ENCODE assay signal across 28 cellular contexts in the genomic region with DNA sequence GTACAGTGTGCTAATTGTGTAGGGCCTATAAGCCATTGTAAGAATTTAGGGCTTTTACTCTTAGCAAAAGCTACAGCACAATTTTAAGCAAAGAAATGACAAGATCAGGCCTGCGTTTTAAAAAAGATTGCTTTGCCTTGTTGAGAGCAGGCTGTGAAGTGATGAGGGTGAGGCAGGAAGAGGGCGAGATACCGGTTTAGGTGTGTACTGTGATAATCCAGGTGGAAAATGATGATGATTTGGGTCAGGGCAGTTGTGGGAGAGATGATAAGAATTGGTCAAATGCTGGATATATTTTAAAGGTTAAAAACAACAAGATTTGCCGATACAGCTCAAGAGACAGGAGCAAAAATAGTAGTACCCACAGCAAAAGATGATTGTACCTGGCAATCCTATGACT.
"Had no signal": no experiment of that assay in that cellular context is flagged by ENCODE, and none has a peak within 500 bp of the region (broad histone marks: within the 10 kb centered on the region; RNA-seq: fewer than 3 reads in every experiment).

No MANE protein-coding gene starts in this region.

- H3K4me1 ChIP-seq: stomach, suprapubic skin, testis, thyroid gland, tibial artery, tibial nerve, transverse colon, upper lobe of left lung, upper lobe of right lung, vagina had no signal

- FAIRE-seq: urothelium cell line had no signal

- H3K27ac Mint-ChIP-seq: stimulated activated effector memory CD8-positive, alpha-beta T cell treated with anti-CD3 and anti-CD28 coated beads, Interleukin-12 subunit alpha, Interleukin-12 subunit beta, amount 100 ng/mL, for 72 hours; stimulated activated memory B cell treated with anti-CD40 and anti-IgM and Interleukin-4, amounts not matched to agents 10 μg/mL and 1 μg/mL and 100 μg/mL, for 72 hours; stimulated activated naive B cell treated with anti-CD40 and anti-IgM and Interleukin-4, amounts not matched to agents 10 μg/mL and 1 μg/mL and 100 μg/mL, for 72 hours; stimulated activated naive CD8-positive, alpha-beta T cell treated with anti-CD3 and anti-CD28 coated beads, Interleukin-15, amount 100 ng/mL, for 72 hours; stimulated activated naive CD8-positive, alpha-beta T cell treated with anti-CD3 and anti-CD28 coated beads, Interleukin-15, Interleukin-2, amounts not matched to agents 100 ng/mL and 50 ng/mL, for 24 hours; type B pancreatic cell had no signal

- H3K9me3 ChIP-seq: testis, thoracic aorta, thyroid gland, upper lobe of right lung, vagina had no signal

- ATAC-seq: stimulated activated effector memory CD8-positive, alpha-beta T cell treated with anti-CD3 and anti-CD28 coated beads, Interleukin-12 subunit alpha, Interleukin-12 subunit beta, amount 100 ng/mL, for 72 hours; stimulated activated memory B cell treated with anti-CD40 and anti-IgM and Interleukin-4, amounts not matched to agents 10 μg/mL and 1 μg/mL and 100 μg/mL, for 72 hours; stimulated activated naive B cell treated with anti-CD40 and anti-IgM and Interleukin-4, amounts not matched to agents 10 μg/mL and 1 μg/mL and 100 μg/mL, for 72 hours; stimulated activated naive CD8-positive, alpha-beta T cell treated with anti-CD3 and anti-CD28 coated beads, Interleukin-15, amount 100 ng/mL, for 72 hours; stimulated activated naive CD8-positive, alpha-beta T cell treated with anti-CD3 and anti-CD28 coated beads, Interleukin-15, Interleukin-2, amounts not matched to agents 100 U/mL and 50 U/mL, for 24 hours; upper lobe of right lung had no signal

- H3K27ac ChIP-seq: stomach, suprapubic skin, testis, thoracic aorta, thyroid gland, tibial artery, tibial nerve, upper lobe of left lung, upper lobe of right lung, vagina had no signal

- H3K27me3 Mint-ChIP-seq: stimulated activated memory B cell treated with anti-CD40 and anti-IgM and Interleukin-4, amounts not matched to agents 10 μg/mL and 1 μg/mL and 100 μg/mL, for 72 hours; stimulated activated naive B cell treated with anti-CD40 and anti-IgM and Interleukin-4, amounts not matched to agents 10 μg/mL and 1 μg/mL and 100 μg/mL, for 72 hours; stimulated activated naive CD8-positive, alpha-beta T cell treated with anti-CD3 and anti-CD28 coated beads, Interleukin-15, amount 100 ng/mL, for 72 hours; stimulated activated naive CD8-positive, alpha-beta T cell treated with anti-CD3 and anti-CD28 coated beads, Interleukin-15, Interleukin-2, amounts not matched to agents 100 ng/mL and 50 ng/mL, for 24 hours; type B pancreatic cell had no signal

- DNase-seq: stimulated activated CD4-positive, alpha-beta T cell treated with anti-CD3 and anti-CD28 coated beads, Interleukin-2, amount 100 ng/mL, for 48 hours; stimulated activated CD4-positive, alpha-beta T cell treated with anti-CD3 and anti-CD28 coated beads, Interleukin-4, amount 100 ng/mL, for 1 hour; stimulated activated CD4-positive, alpha-beta T cell treated with anti-CD3 and anti-CD28 coated beads, Interleukin-4, amount 100 ng/mL, for 24 hours; stimulated activated CD4-positive, alpha-beta T cell treated with anti-CD3 and anti-CD28 coated beads, Interleukin-4, amount 100 ng/mL, for 4 hours; stimulated activated CD8-positive, alpha-beta memory T cell treated with anti-CD3 and anti-CD28 coated beads, Interleukin-4, amount 100 ng/mL, for 48 hours; stimulated activated naive B cell treated with anti-CD40 and anti-IgM and Interleukin-4, amounts not matched to agents 10 μg/mL and 1 μg/mL and 100 μg/mL, for 72 hours; stimulated activated naive CD4-positive, alpha-beta T cell; stimulated activated naive CD4-positive, alpha-beta T cell treated with Interleukin-2 at 50 U/mL for 16 hours; stimulated activated naive CD8-positive, alpha-beta T cell treated with anti-CD3 and anti-CD28 coated beads, Interleukin-15, amount 100 ng/mL, for 72 hours; stimulated activated naive CD8-positive, alpha-beta T cell treated with anti-CD3 and anti-CD28 coated beads, Interleukin-15, Interleukin-2, amounts not matched to agents 100 U/mL and 50 U/mL, for 24 hours; stomach; substantia nigra; testis; thyroid gland; tibial artery; transverse colon; trophoblast cell; upper lobe of left lung; upper lobe of right lung had no signal

- H3K4me3 Mint-ChIP-seq: stimulated activated effector memory CD8-positive, alpha-beta T cell treated with anti-CD3 and anti-CD28 coated beads, Interleukin-12 subunit alpha, Interleukin-12 subunit beta, amount 100 ng/mL, for 72 hours; stimulated activated memory B cell treated with anti-CD40 and anti-IgM and Interleukin-4, amounts not matched to agents 10 μg/mL and 1 μg/mL and 100 μg/mL, for 72 hours; stimulated activated naive B cell treated with anti-CD40 and anti-IgM and Interleukin-4, amounts not matched to agents 10 μg/mL and 1 μg/mL and 100 μg/mL, for 72 hours; stimulated activated naive CD8-positive, alpha-beta T cell treated with anti-CD3 and anti-CD28 coated beads, Interleukin-15, amount 100 ng/mL, for 72 hours; stimulated activated naive CD8-positive, alpha-beta T cell treated with anti-CD3 and anti-CD28 coated beads, Interleukin-15, Interleukin-2, amounts not matched to agents 100 ng/mL and 50 ng/mL, for 24 hours; type B pancreatic cell had no signal

- H3K4me1 Mint-ChIP-seq: stimulated activated effector memory CD8-positive, alpha-beta T cell treated with anti-CD3 and anti-CD28 coated beads, Interleukin-12 subunit alpha, Interleukin-12 subunit beta, amount 100 ng/mL, for 72 hours; stimulated activated memory B cell treated with anti-CD40 and anti-IgM and Interleukin-4, amounts not matched to agents 10 μg/mL and 1 μg/mL and 100 μg/mL, for 72 hours; stimulated activated naive CD8-positive, alpha-beta T cell treated with anti-CD3 and anti-CD28 coated beads, Interleukin-15, amount 100 ng/mL, for 72 hours had no signal

- H3K36me3 Mint-ChIP-seq: stimulated activated effector memory CD8-positive, alpha-beta T cell treated with anti-CD3 and anti-CD28 coated beads, Interleukin-12 subunit alpha, Interleukin-12 subunit beta, amount 100 ng/mL, for 72 hours had no signal

- H3K9me3 Mint-ChIP-seq: stimulated activated effector memory CD8-positive, alpha-beta T cell treated with anti-CD3 and anti-CD28 coated beads, Interleukin-12 subunit alpha, Interleukin-12 subunit beta, amount 100 ng/mL, for 72 hours had no signal

- H3K4me3 ChIP-seq: stomach, suprapubic skin, testis, thoracic aorta, thyroid gland, tibial artery, tibial nerve, transverse colon, upper lobe of left lung, upper lobe of right lung, vagina had no signal

- H3K27me3 ChIP-seq: stomach, suprapubic skin, testis, thyroid gland, tibial artery, tibial nerve, transverse colon, upper lobe of left lung, upper lobe of right lung, vagina had no signal
